In the genomic region with DNA sequence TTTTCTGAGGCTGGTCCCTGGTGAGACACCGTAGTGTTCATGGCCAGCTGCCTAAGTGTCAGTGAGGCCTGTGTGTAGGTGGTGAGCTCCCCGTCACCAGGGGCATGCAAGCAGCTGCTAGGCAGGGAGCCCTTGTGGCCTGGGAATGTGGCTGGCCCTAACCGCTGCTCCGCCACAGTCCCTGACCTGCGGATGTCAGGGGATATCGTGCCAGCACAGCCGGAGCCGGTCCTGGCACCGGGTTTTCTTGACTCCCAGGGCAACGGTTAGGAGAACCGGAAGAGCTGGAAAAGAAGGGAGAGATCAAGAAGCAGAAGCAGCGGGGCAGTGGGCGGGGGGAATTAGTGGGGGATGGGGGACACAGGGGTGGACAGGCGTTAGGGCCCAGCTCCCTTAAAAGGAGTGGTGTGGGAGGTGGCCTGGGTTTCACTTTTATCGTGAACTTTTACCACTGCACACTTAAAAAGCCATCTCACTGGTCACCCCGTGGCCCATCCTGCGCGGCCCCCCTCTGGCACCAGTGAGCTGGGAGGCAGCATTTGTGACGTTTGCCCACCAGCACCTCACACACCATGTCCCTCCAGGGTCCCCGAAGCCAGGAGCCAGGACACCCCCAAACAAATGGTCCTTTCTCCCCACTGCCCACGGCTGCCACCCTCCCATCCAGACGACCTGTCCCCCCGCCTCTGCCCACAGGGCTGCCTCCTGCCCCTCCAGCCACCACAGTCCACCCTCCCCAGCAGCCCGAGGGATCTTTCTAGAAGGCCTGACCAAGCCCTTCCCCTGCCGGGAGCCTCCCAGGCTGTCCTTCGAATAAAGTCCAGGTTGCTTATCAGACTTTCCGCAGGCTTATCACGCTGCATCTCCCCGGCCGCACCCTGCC, we compare ENCODE assay signal across 1 cellular context.
TF ChIP-seq lines count a peak whose summit lies in the region.

No MANE protein-coding gene starts in this region.

TF ChIP-seq in K562, 482 proteins besides CTCF, POLR2A, EP300 and RAD21 (continued from another document and continues in another):
- no peak for TF ChIP-seq ZBED1 (IDR thresholded peaks at IDR 0.05)
- TF ChIP-seq ZNF316 (IDR thresholded peaks at IDR 0.05): 0 out of 2 replicates have a peak, but pooled peaks have one; percentile 2
- TF ChIP-seq KAT7 (CRISPR knock-in tag; IDR thresholded peaks at IDR 0.05; ENCODE audit: borderline replicate concordance): no peak
- TF ChIP-seq U2AF2 (optimal IDR thresholded peaks at IDR 0.05; ENCODE audit: low read depth, low read length): no peak
- TF ChIP-seq PURB (CRISPR knock-in tag; IDR thresholded peaks at IDR 0.05; ENCODE audit: low read depth): no peak
- peak; percentile 84 for TF ChIP-seq GTF2E2 (tag; IDR thresholded peaks at IDR 0.05)
- no peak for TF ChIP-seq HNRNPL (IDR thresholded peaks at IDR 0.05; ENCODE audit: low read depth, low read length)
- TF ChIP-seq TEAD2 (tag; IDR thresholded peaks at IDR 0.05): no peak
- TF ChIP-seq ZNF121 (CRISPR knock-in tag; conservative IDR thresholded peaks at IDR 0.05): peak; percentile 37; the same call in 1 of the 2 replicates
- TF ChIP-seq, protein P1, sequence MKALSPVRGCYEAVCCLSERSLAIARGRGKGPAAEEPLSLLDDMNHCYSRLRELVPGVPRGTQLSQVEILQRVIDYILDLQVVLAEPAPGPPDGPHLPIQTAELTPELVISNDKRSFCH (CRISPR knock-in tag; IDR thresholded peaks at IDR 0.05): no peak
- TF ChIP-seq, protein P1 (tag; IDR thresholded peaks at IDR 0.05): peak; percentile 31
- TF ChIP-seq CREB1 (IDR thresholded peaks at IDR 0.05): no peak; the same call in 1 of the 2 replicates
- TF ChIP-seq CREB1 (CRISPR knock-in tag; IDR thresholded peaks at IDR 0.05): peak; percentile 61
- TF ChIP-seq, protein P2, sequence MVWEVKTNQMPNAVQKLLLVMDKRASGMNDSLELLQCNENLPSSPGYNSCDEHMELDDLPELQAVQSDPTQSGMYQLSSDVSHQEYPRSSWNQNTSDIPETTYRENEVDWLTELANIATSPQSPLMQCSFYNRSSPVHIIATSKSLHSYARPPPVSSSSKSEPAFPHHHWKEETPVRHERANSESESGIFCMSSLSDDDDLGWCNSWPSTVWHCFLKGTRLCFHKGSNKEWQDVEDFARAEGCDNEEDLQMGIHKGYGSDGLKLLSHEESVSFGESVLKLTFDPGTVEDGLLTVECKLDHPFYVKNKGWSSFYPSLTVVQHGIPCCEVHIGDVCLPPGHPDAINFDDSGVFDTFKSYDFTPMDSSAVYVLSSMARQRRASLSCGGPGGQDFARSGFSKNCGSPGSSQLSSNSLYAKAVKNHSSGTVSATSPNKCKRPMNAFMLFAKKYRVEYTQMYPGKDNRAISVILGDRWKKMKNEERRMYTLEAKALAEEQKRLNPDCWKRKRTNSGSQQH (CRISPR knock-in tag; IDR thresholded peaks at IDR 0.05): 0 out of 2 replicates have a peak, but pooled peaks have one; percentile 51
- no peak for TF ChIP-seq PHB2 (IDR thresholded peaks at IDR 0.05; ENCODE audit: low read depth)
- peak; percentile 92; the same call in 1 of the 2 replicates for TF ChIP-seq PTBP1 (IDR thresholded peaks at IDR 0.05; ENCODE audit: low read depth, low read length)
- no peak for TF ChIP-seq ARID2 (IDR thresholded peaks at IDR 0.05)
- TF ChIP-seq ELF1 (tag; IDR thresholded peaks at IDR 0.05): peak; percentile 82
- peak; percentile 68; the same call in 1 of the 2 replicates for TF ChIP-seq ZNF589 (CRISPR knock-in tag; IDR thresholded peaks at IDR 0.05; ENCODE audit: low read depth)
- TF ChIP-seq, protein P3, sequence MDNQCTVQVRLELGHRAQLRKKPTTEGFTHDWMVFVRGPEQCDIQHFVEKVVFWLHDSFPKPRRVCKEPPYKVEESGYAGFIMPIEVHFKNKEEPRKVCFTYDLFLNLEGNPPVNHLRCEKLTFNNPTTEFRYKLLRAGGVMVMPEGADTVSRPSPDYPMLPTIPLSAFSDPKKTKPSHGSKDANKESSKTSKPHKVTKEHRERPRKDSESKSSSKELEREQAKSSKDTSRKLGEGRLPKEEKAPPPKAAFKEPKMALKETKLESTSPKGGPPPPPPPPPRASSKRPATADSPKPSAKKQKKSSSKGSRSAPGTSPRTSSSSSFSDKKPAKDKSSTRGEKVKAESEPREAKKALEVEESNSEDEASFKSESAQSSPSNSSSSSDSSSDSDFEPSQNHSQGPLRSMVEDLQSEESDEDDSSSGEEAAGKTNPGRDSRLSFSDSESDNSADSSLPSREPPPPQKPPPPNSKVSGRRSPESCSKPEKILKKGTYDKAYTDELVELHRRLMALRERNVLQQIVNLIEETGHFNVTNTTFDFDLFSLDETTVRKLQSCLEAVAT (IDR thresholded peaks at IDR 0.05): peak in 1 of 2 experiments; percentile 47; a peak in 2 of 4 replicates
- TF ChIP-seq RBM17 (IDR thresholded peaks at IDR 0.05; ENCODE audit: borderline replicate concordance, low read depth, low read length): no peak
- peak; percentile 68 to 93; a peak in 3 of 4 replicates for TF ChIP-seq SRF (CRISPR knock-in tag; IDR thresholded peaks at IDR 0.05)
- TF ChIP-seq SMAD3 (CRISPR knock-in tag; conservative IDR thresholded peaks at IDR 0.05): no peak
- peak; percentile 21; the same call in 1 of the 2 replicates for TF ChIP-seq CBFB (CRISPR knock-in tag; IDR thresholded peaks at IDR 0.05)
- 0 out of 2 replicates have a peak, but pooled peaks have one; percentile 40 for TF ChIP-seq ZNF232 (CRISPR knock-in tag; IDR thresholded peaks at IDR 0.05)
- TF ChIP-seq, protein P4, sequence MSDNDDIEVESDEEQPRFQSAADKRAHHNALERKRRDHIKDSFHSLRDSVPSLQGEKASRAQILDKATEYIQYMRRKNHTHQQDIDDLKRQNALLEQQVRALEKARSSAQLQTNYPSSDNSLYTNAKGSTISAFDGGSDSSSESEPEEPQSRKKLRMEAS (CRISPR knock-in tag; IDR thresholded peaks at IDR 0.05): peak; percentile 74
- TF ChIP-seq ZNF695 (CRISPR knock-in tag; IDR thresholded peaks at IDR 0.05): 0 out of 2 replicates have a peak, but pooled peaks have one; percentile 42
- TF ChIP-seq, protein P5, sequence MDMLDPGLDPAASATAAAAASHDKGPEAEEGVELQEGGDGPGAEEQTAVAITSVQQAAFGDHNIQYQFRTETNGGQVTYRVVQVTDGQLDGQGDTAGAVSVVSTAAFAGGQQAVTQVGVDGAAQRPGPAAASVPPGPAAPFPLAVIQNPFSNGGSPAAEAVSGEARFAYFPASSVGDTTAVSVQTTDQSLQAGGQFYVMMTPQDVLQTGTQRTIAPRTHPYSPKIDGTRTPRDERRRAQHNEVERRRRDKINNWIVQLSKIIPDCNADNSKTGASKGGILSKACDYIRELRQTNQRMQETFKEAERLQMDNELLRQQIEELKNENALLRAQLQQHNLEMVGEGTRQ (CRISPR knock-in tag; IDR thresholded peaks at IDR 0.05): no peak
- no peak for TF ChIP-seq ZBTB8A (IDR thresholded peaks at IDR 0.05; ENCODE audit: partially characterized antibody)
- TF ChIP-seq NCOR1 (IDR thresholded peaks at IDR 0.05): peak; percentile 11; the same call in 1 of the 2 replicates
- peak; percentile 79 to 93; a peak in 3 of 4 replicates for TF ChIP-seq ARNT (IDR thresholded peaks at IDR 0.05)
- TF ChIP-seq, protein P6, sequence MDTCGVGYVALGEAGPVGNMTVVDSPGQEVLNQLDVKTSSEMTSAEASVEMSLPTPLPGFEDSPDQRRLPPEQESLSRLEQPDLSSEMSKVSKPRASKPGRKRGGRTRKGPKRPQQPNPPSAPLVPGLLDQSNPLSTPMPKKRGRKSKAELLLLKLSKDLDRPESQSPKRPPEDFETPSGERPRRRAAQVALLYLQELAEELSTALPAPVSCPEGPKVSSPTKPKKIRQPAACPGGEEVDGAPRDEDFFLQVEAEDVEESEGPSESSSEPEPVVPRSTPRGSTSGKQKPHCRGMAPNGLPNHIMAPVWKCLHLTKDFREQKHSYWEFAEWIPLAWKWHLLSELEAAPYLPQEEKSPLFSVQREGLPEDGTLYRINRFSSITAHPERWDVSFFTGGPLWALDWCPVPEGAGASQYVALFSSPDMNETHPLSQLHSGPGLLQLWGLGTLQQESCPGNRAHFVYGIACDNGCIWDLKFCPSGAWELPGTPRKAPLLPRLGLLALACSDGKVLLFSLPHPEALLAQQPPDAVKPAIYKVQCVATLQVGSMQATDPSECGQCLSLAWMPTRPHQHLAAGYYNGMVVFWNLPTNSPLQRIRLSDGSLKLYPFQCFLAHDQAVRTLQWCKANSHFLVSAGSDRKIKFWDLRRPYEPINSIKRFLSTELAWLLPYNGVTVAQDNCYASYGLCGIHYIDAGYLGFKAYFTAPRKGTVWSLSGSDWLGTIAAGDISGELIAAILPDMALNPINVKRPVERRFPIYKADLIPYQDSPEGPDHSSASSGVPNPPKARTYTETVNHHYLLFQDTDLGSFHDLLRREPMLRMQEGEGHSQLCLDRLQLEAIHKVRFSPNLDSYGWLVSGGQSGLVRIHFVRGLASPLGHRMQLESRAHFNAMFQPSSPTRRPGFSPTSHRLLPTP (IDR thresholded peaks at IDR 0.05; ENCODE audit: borderline replicate concordance, extremely low read depth, insufficient read length): no peak
- no peak for TF ChIP-seq ZNF717 (CRISPR knock-in tag; IDR thresholded peaks at IDR 0.05)
- no peak for TF ChIP-seq ZC3H8 (IDR thresholded peaks at IDR 0.05)
- no peak for TF ChIP-seq ZNF224 (CRISPR knock-in tag; IDR thresholded peaks at IDR 0.05)
- no peak for TF ChIP-seq DMBX1 (CRISPR knock-in tag; IDR thresholded peaks at IDR 0.05; ENCODE audit: borderline replicate concordance)
- TF ChIP-seq, protein P7, sequence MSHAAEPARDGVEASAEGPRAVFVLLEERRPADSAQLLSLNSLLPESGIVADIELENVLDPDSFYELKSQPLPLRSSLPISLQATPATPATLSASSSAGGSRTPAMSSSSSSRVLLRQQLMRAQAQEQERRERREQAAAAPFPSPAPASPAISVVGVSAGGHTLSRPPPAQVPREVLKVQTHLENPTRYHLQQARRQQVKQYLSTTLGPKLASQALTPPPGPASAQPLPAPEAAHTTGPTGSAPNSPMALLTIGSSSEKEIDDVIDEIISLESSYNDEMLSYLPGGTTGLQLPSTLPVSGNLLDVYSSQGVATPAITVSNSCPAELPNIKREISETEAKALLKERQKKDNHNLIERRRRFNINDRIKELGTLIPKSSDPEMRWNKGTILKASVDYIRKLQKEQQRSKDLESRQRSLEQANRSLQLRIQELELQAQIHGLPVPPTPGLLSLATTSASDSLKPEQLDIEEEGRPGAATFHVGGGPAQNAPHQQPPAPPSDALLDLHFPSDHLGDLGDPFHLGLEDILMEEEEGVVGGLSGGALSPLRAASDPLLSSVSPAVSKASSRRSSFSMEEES (CRISPR knock-in tag; IDR thresholded peaks at IDR 0.05): no peak
- no peak; the same call in 1 of the 2 replicates for TF ChIP-seq ZNF75A (CRISPR knock-in tag; IDR thresholded peaks at IDR 0.05)
- TF ChIP-seq BHLHE40 (IDR thresholded peaks at IDR 0.05; ENCODE audit: low read length): no peak
- TF ChIP-seq KLF1 (tag; IDR thresholded peaks at IDR 0.05): peak; percentile 52; the same call in 1 of the 2 replicates
- peak; percentile 83 for TF ChIP-seq POLR2G (IDR thresholded peaks at IDR 0.05; ENCODE audit: low read depth, low read length)
- peak; percentile 56 for TF ChIP-seq TBP (optimal IDR thresholded peaks at IDR 0.05; ENCODE audit: low read depth, low read length)
- no peak for TF ChIP-seq SLC30A9 (CRISPR knock-in tag; IDR thresholded peaks at IDR 0.05)
- TF ChIP-seq, protein P8, sequence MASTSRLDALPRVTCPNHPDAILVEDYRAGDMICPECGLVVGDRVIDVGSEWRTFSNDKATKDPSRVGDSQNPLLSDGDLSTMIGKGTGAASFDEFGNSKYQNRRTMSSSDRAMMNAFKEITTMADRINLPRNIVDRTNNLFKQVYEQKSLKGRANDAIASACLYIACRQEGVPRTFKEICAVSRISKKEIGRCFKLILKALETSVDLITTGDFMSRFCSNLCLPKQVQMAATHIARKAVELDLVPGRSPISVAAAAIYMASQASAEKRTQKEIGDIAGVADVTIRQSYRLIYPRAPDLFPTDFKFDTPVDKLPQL (IDR thresholded peaks at IDR 0.05; ENCODE audit: extremely low read depth, insufficient read length): peak; percentile 46
- TF ChIP-seq ZNF175 (CRISPR knock-in tag; IDR thresholded peaks at IDR 0.05; ENCODE audit: low read depth): 0 out of 2 replicates have a peak, but pooled peaks have one; percentile 15
- no peak for TF ChIP-seq STAG1 (CRISPR knock-in tag; IDR thresholded peaks at IDR 0.05; ENCODE audit: borderline replicate concordance)
- TF ChIP-seq HMGN3 (IDR thresholded peaks at IDR 0.05; ENCODE audit: borderline replicate concordance, extremely low read depth, insufficient read length, low read depth, low read length): peak; percentile 94
- no peak for TF ChIP-seq NUFIP1 (IDR thresholded peaks at IDR 0.05; ENCODE audit: partially characterized antibody)
- TF ChIP-seq, protein P9, sequence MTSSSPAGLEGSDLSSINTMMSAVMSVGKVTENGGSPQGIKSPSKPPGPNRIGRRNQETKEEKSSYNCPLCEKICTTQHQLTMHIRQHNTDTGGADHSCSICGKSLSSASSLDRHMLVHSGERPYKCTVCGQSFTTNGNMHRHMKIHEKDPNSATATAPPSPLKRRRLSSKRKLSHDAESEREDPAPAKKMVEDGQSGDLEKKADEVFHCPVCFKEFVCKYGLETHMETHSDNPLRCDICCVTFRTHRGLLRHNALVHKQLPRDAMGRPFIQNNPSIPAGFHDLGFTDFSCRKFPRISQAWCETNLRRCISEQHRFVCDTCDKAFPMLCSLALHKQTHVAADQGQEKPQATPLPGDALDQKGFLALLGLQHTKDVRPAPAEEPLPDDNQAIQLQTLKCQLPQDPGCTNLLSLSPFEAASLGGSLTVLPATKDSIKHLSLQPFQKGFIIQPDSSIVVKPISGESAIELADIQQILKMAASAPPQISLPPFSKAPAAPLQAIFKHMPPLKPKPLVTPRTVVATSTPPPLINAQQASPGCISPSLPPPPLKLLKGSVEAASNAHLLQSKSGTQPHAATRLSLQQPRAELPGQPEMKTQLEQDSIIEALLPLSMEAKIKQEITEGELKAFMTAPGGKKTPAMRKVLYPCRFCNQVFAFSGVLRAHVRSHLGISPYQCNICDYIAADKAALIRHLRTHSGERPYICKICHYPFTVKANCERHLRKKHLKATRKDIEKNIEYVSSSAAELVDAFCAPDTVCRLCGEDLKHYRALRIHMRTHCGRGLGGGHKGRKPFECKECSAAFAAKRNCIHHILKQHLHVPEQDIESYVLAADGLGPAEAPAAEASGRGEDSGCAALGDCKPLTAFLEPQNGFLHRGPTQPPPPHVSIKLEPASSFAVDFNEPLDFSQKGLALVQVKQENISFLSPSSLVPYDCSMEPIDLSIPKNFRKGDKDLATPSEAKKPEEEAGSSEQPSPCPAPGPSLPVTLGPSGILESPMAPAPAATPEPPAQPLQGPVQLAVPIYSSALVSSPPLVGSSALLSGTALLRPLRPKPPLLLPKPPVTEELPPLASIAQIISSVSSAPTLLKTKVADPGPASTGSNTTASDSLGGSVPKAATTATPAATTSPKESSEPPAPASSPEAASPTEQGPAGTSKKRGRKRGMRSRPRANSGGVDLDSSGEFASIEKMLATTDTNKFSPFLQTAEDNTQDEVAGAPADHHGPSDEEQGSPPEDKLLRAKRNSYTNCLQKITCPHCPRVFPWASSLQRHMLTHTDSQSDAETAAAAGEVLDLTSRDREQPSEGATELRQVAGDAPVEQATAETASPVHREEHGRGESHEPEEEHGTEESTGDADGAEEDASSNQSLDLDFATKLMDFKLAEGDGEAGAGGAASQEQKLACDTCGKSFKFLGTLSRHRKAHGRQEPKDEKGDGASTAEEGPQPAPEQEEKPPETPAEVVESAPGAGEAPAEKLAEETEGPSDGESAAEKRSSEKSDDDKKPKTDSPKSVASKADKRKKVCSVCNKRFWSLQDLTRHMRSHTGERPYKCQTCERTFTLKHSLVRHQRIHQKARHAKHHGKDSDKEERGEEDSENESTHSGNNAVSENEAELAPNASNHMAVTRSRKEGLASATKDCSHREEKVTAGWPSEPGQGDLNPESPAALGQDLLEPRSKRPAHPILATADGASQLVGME (CRISPR knock-in tag; IDR thresholded peaks at IDR 0.05): 0 out of 2 replicates have a peak, but pooled peaks have one; percentile 21
- peak; percentile 62; the same call in 1 of the 2 replicates for TF ChIP-seq TAF7 (tag; IDR thresholded peaks at IDR 0.05)
